ENCODE assay signal across 35 cellular contexts in genomic region chr2:15687720-15688119, GRCh38.
"Had no signal": no experiment of that assay in that cellular context is flagged by ENCODE, and none has a peak within 500 bp of the region (broad histone marks: within the 10 kb centered on the region; RNA-seq: fewer than 3 reads in every experiment).

No MANE protein-coding gene starts in this region.

- H3K27ac ChIP-seq: KMS-11, RWPE1, WERI-Rb-1 had no signal

- DNase-seq: activated CD4-positive, alpha-beta memory T cell treated with anti-CD3 and anti-CD28 coated beads, Interleukin-2, amount 10 ng/mL, durations not matched to agents 7 days and 5 days; activated CD4-positive, alpha-beta T cell treated with anti-CD3 and anti-CD28 coated beads for 1 hour; activated CD4-positive, alpha-beta T cell treated with anti-CD3 and anti-CD28 coated beads for 48 hours; activated CD4-positive, CD25-positive, alpha-beta regulatory T cell; activated CD8-positive, alpha-beta memory T cell treated with anti-CD3 and anti-CD28 coated beads for 24 hours; activated CD8-positive, alpha-beta memory T cell treated with anti-CD3 and anti-CD28 coated beads, Interleukin-2, amount 10 ng/mL, durations not matched to agents 7 days and 5 days; activated CD8-positive, alpha-beta memory T cell treated with anti-CD3 and anti-CD28 coated beads, Interleukin-2, amount 50 U/mL, for 48 hours; activated effector memory CD4-positive, alpha-beta T cell treated with Interleukin-2 at 50 U/mL for 16 hours; activated naive CD4-positive, alpha-beta T cell treated with anti-CD3 and anti-CD28 coated beads, Interleukin-2, amount 10 ng/mL, durations not matched to agents 7 days and 5 days; activated naive CD8-positive, alpha-beta T cell treated with anti-CD3 and anti-CD28 coated beads, Interleukin-2, amount 50 U/mL, for 24 hours; activated T-cell treated with anti-CD3 and anti-CD28 coated beads, Interleukin-2, amount 50 U/mL, for 48 hours; anterior cingulate cortex; caudate nucleus; MM.1S; MV-4-11; NCI-H1092; NCI-H146; NCI-H187; NCI-H2029 treated with DMSO at 0.1 percent for 48 hours; NCI-H2107; NCI-H2171; NCI-H446 treated with DMSO at 0.1 percent for 48 hours; NCI-H524; NCI-H748 treated with DMSO at 0.1 percent for 48 hours; NK-92 treated with Interleukin-12 subunit alpha and Interleukin-12 subunit beta, amount 100 ng/mL, for 24 hours; PC-3; SIG-M5; SW 1271; T-helper 1 cell; T-helper 2 cell; T-helper 9 cell; WERI-Rb-1 had no signal

- ATAC-seq: activated CD8-positive, alpha-beta memory T cell treated with anti-CD3 and anti-CD28 coated beads, Interleukin-2, amount 10 ng/mL, durations not matched to agents 7 days and 5 days; activated naive CD8-positive, alpha-beta T cell treated with anti-CD3 and anti-CD28 coated beads, Interleukin-2, amount 50 U/mL, for 24 hours; PC-3; Right ventricle myocardium inferior had no signal

- H3K36me3 ChIP-seq: WERI-Rb-1 had no signal
